15 cellular contexts compared by ENCODE assay signal in genomic region chr2:158079672-158080071, GRCh38. TPM values are rescaled to one million over a fixed set of nuclear protein-coding genes. Genes with fewer than 3 reads are reported as not detected.
DNase-seq lines count a peak whose midpoint lies in the region; ATAC-seq and TF ChIP-seq lines count a peak whose summit lies in the region.
"Had no signal": no experiment of that assay in that cellular context is flagged by ENCODE, and none has a peak within 500 bp of the region (broad histone marks: within the 10 kb centered on the region; RNA-seq: fewer than 3 reads in every experiment).

No MANE protein-coding gene starts in this region.

- ATAC-seq in GM18511 (IDR thresholded peaks at IDR 0.05; ENCODE audit: unreplicated experiment) (no peak), left ventricle myocardium superior (no peak)
- ATAC-seq: activated CD4-positive, CD25-positive, alpha-beta regulatory T cell treated with anti-CD3 and anti-CD28 coated beads, Interleukin-2, amount 50 U/mL, for 24 hours had no signal

- no peak for TF ChIP-seq CTCF in fibroblast of pulmonary artery (IDR thresholded peaks at IDR 0.05; ENCODE audit: low read length, missing control alignments)

- DNase-seq in Ammon's horn (ENCODE audit: low spot score) (peak; percentile 7), MG63 (peak; percentile 9), RPMI7951 (ENCODE audit: low read depth) (peak; percentile 33), fibroblast of pulmonary artery (ENCODE audit: low read depth) (peak; percentile 7), left ventricle myocardium superior (no peak), C1 segment of cervical spinal cord (lab: John Stamatoyannopoulos, UW) (no peak), GM03348 (ENCODE audit: low spot score) (no peak)
- DNase-seq: activated naive CD8-positive, alpha-beta T cell treated with anti-CD3 and anti-CD28 coated beads, Interleukin-2, amount 10 ng/mL, durations not matched to agents 7 days and 5 days; DMS 273 treated with DMSO at 0.1 percent for 48 hours; NCI-H1092 treated with DMSO at 0.1 percent for 48 hours; ovary; stimulated activated CD4-positive, alpha-beta T cell treated with anti-CD3 and anti-CD28 coated beads, Interleukin-15, amount 100 ng/mL, for 24 hours; trophoblast cell had no signal

- H3K4me3 ChIP-seq in MG63 (no peak overlapping the region), fibroblast of pulmonary artery (replicated peaks; ENCODE audit: low read depth, low read length) (no peak overlapping the region)
- H3K4me3 ChIP-seq: ovary had no signal

- no peaks in the 10 kb centered on the region for H3K36me3 ChIP-seq in MG63
- H3K36me3 ChIP-seq: ovary had no signal

- H3K9me3 ChIP-seq in MG63, result peaks cover 3% of the 10 kb centered on the region; the same call in 1 of the 2 replicates
- H3K9me3 ChIP-seq: ovary had no signal

- intact Hi-C loops in left ventricle myocardium superior (cut with micrococcal nuclease), result no loop called here

- H3K27me3 ChIP-seq in MG63, result no peaks in the 10 kb centered on the region
- H3K27me3 ChIP-seq: ovary had no signal

RNA-seq across cellular contexts. Expression of gene UPP2, which starts 22.0 kb away (rescaled TPM):
- not detected in 2 replicates for total RNA-seq in MG63 (2014; rRNA removed; shearing (Covaris generic); ENCODE audit: low replicate concordance)
- total RNA-seq in RPMI7951 (2014; rRNA removed; shearing (Covaris generic)), result not detected in 2 replicates
- not detected for total RNA-seq in left ventricle myocardium superior
- total RNA-seq: activated naive CD8-positive, alpha-beta T cell treated with anti-CD3 and anti-CD28 coated beads, Interleukin-2, amount 10 ng/mL, durations not matched to agents 7 days and 5 days had no signal

Comparison
In these comparisons a context has a peak if more than half of its experiments do, and no peak if none do; other contexts are left out.
1. DNase-seq: peak in Ammon's horn (single experiment), MG63 (single experiment), RPMI7951 (single experiment) and fibroblast of pulmonary artery (single experiment); none in left ventricle myocardium superior (single experiment), C1 segment of cervical spinal cord (0 of 14) and GM03348 (single experiment).